Comparison of ENCODE assay signal across 9 cellular contexts in the genomic region with DNA sequence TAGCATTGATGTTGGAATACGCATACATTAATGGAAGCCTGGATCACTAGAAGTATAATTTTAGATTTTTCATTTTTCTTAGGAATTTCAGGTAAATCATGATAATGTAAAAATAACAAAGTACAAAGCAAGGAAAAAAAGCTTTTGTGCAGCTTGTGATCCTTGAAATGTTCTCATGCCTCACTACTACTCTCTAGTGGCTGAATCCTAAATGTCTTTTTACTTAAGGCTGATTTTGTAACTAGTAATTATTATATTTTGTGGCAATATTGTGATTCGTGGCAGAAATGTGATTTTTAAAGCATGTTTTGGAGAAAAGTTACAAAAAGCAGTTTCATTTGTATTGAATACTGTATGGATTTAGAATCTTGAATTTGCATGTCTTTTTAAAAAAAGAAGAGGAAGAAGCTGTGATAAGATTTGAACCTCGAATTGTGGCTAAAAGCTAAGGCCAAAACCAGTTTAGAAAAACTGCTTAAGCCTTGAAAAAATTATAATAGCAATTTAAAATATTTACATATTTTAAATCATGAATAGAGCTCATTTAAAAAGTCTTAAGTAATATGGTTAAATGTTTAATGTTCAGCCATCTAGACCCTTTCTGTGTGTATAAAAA. TPM values are rescaled to one million over a fixed set of nuclear protein-coding genes. Genes with fewer than 3 reads are reported as not detected.
DNase-seq lines count a peak whose midpoint lies in the region; ATAC-seq and TF ChIP-seq lines count a peak whose summit lies in the region.
"Had no signal": no experiment of that assay in that cellular context is flagged by ENCODE, and none has a peak within 500 bp of the region (broad histone marks: within the 10 kb centered on the region; RNA-seq: fewer than 3 reads in every experiment).

No MANE protein-coding gene starts in this region.

- H3K4me1 Mint-ChIP-seq in T-helper 17 cell (peaks cover 12% of the 10 kb centered on the region), immature natural killer cell (peaks cover 8 to 21% of the 10 kb centered on the region in 2 donors)

- H3K4me3 ChIP-seq in AG10803 (ENCODE audit: low read length) (no peak overlapping the region), HFF-Myc (replicated peaks; ENCODE audit: low read depth, low read length) (no peak overlapping the region)

- H3K36me3 Mint-ChIP-seq in T-helper 17 cell (ENCODE audit: low read depth) (peaks cover 8% of the 10 kb centered on the region), immature natural killer cell (peaks cover 10 to 36% (median 14%) of the 10 kb centered on the region in 3 donors)

- H3K4me3 Mint-ChIP-seq in T-helper 17 cell (no peak overlapping the region), immature natural killer cell (no peak overlapping the region)

- TF ChIP-seq CTCF in AG10803 (conservative IDR thresholded peaks at IDR 0.05; ENCODE audit: low read length): peak; percentile 66
- peak; percentile 34 for TF ChIP-seq CTCF in HFF-Myc (IDR thresholded peaks at IDR 0.05; ENCODE audit: low read depth, low read length, missing control alignments)

- H3K9me3 Mint-ChIP-seq in immature natural killer cell: no peaks in the 10 kb centered on the region

- H3K27ac Mint-ChIP-seq in T-helper 17 cell (peak overlapping the region; percentile 49), immature natural killer cell (no peak overlapping the region)

- H3K27me3 Mint-ChIP-seq in T-helper 17 cell (no peaks in the 10 kb centered on the region), immature natural killer cell (ENCODE audit: low read depth in 3 of 3) (peaks cover 0 to 1% (median 0%) of the 10 kb centered on the region in 3 donors)

- DNase-seq in AG10803 (ENCODE audit: low read depth) (peak; percentile 45), HFF-Myc (ENCODE audit: extremely low read depth, low read depth) (no peak), T-helper 17 cell (no peak), iris pigment epithelial cell (ENCODE audit: low read depth) (peak; percentile 62), NCI-H345 (lab: John Stamatoyannopoulos, UW) (no peak), immature natural killer cell (no peak)
- DNase-seq: midbrain had no signal

- H3K9me3 ChIP-seq in T-helper 17 cell (ENCODE audit: control insufficient read depth, low read length, poor library complexity, severe bottlenecking): no peaks in the 10 kb centered on the region

- ATAC-seq in T-helper 17 cell (no peak), GM18867 (IDR thresholded peaks at IDR 0.05; ENCODE audit: unreplicated experiment) (no peak), HG03439 (IDR thresholded peaks at IDR 0.05; ENCODE audit: unreplicated experiment) (no peak)

RNA-seq across cellular contexts. Expression of a gene that starts 39.0 kb away (rescaled TPM):
- total RNA-seq in T-helper 17 cell: 100 to 1,000 TPM; 145 to 171 TPM
- 100 to 1,000 TPM in 1 of 3 donors, 10 to 100 TPM in 2; 82.7 to 120 (median 86.0) TPM for polyA plus RNA-seq in immature natural killer cell

Comparison
In these comparisons a context has a peak if more than half of its experiments do, and no peak if none do; other contexts are left out.
1. DNase-seq: peak in AG10803 (single experiment) and iris pigment epithelial cell (single experiment); none in HFF-Myc (single experiment), T-helper 17 cell (0 of 3), NCI-H345 (single experiment) and immature natural killer cell (0 of 3).